In the genomic region with DNA sequence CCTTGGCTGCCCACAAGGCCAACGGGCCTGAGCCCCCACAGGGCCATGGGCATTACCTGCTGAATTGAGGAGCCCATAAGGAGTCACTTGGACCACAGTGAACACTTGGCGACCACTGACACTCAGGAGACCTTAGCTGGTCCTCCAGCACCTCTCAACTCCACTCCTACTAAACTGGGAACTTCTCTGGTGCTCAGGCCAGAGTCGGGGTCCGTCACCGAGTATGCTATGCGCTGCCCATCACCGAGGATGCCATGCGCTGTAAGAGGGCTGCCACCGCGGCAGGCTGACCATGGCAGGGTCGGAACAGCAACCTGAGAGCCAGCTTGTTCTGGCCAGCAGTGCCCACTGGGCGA, we compare ENCODE assay signal across 8 cellular contexts. TPM values are rescaled to one million over a fixed set of nuclear protein-coding genes. Genes with fewer than 3 reads are reported as not detected.
DNase-seq lines count a peak whose midpoint lies in the region; ATAC-seq and TF ChIP-seq lines count a peak whose summit lies in the region.

No MANE protein-coding gene starts in this region.

- DNase-seq in GM06990 (ENCODE audit: extremely low read depth, insufficient read length) = peak; percentile 57
- DNase-seq in SK-N-MC (ENCODE audit: low read depth, low spot score) = no peak
- no peak for DNase-seq in esophagus squamous epithelium (lab: John Stamatoyannopoulos, UW)
- no peak for DNase-seq in psoas muscle
- DNase-seq in GF-D8 (lab: John Stamatoyannopoulos, UW) = no peak
- DNase-seq in GM13976 (ENCODE audit: low spot score) = no peak

- in situ Hi-C loops in GM13976 (cut with MboI; ENCODE audit: low sequenced_read_pairs, unreplicated experiment) = no loop called here

- intact Hi-C loops in esophagus squamous epithelium (cut with DNase I) = no loop called here
- intact Hi-C loops in psoas muscle (cut with DNase I) = no loop called here

- H3K4me3 ChIP-seq in GM06990 (replicated peaks; ENCODE audit: low read depth, low read length) (peak overlapping the region; percentile 82), SK-N-MC (peak overlapping the region; percentile 92), esophagus squamous epithelium (peak overlapping the region; percentile 76 to 100 (median 94)), psoas muscle (peak overlapping the region; percentile 99)

- H3K36me3 ChIP-seq in GM06990 (ENCODE audit: control insufficient read depth, insufficient read depth, low read length) (peaks cover 11% of the 10 kb centered on the region), SK-N-MC (ENCODE audit: insufficient read depth, low read length) (peaks cover 6% of the 10 kb centered on the region; the same call in 1 of the 2 replicates), esophagus squamous epithelium (peaks cover 16 to 29% (median 16%) of the 10 kb centered on the region in 3 donors), psoas muscle (ENCODE audit: insufficient read depth in 1 of 2, low read depth in 1 of 2) (peaks cover 7 to 35% of the 10 kb centered on the region in 2 donors)

- peak in 3 of 4 donors; percentile 1 to 9 (median 2) for ATAC-seq in psoas muscle
- ATAC-seq in GM21825 (IDR thresholded peaks at IDR 0.05; ENCODE audit: unreplicated experiment) = no peak
- ATAC-seq in HG03378 (IDR thresholded peaks at IDR 0.05; ENCODE audit: unreplicated experiment) = no peak

- no peak for TF ChIP-seq CTCF in GM06990 (IDR thresholded peaks at IDR 0.05; ENCODE audit: insufficient read depth, low read length, poor library complexity, severe bottlenecking)
- TF ChIP-seq CTCF in esophagus squamous epithelium (IDR thresholded peaks at IDR 0.05) = no peak
- TF ChIP-seq CTCF in psoas muscle (IDR thresholded peaks at IDR 0.05) = no peak
- no peak for TF ChIP-seq CTCF in GM13976 (IDR thresholded peaks at IDR 0.05; ENCODE audit: borderline replicate concordance, control extremely low read depth, extremely low read depth, insufficient read depth, missing control alignments)

- TF ChIP-seq POLR2A in esophagus squamous epithelium (IDR thresholded peaks at IDR 0.05) = no peak

- peak overlapping the region; percentile 85 for H3K9ac ChIP-seq in SK-N-MC (ENCODE audit: insufficient read length)

- H3K27ac ChIP-seq in SK-N-MC (peak overlapping the region; percentile 84), esophagus squamous epithelium (peak overlapping the region; percentile 98 to 100 (median 100)), psoas muscle (peak overlapping the region; percentile 100)

- H3K4me1 ChIP-seq in esophagus squamous epithelium (peaks cover 60 to 81% (median 60%) of the 10 kb centered on the region in 3 donors), psoas muscle (peaks cover 55% of the 10 kb centered on the region)

- H3K9me3 ChIP-seq in SK-N-MC (ENCODE audit: low read depth, low read length) = no peaks in the 10 kb centered on the region
- no peaks in the 10 kb centered on the region for H3K9me3 ChIP-seq in esophagus squamous epithelium
- no peaks in the 10 kb centered on the region for H3K9me3 ChIP-seq in psoas muscle

- no peaks in the 10 kb centered on the region for H3K27me3 ChIP-seq in GM06990 (replicated peaks; ENCODE audit: control insufficient read depth, insufficient read depth, low read length)
- no peaks in the 10 kb centered on the region for H3K27me3 ChIP-seq in esophagus squamous epithelium
- no peaks in the 10 kb centered on the region for H3K27me3 ChIP-seq in psoas muscle (ENCODE audit: insufficient read depth in 3 of 3, low read length in 2 of 3)

- 18 to 44% methylated on average over 3 to 10 of the region's 12 CpGs for WGBS in esophagus squamous epithelium, 2 donors
- 10 to 31% (median 10%) methylated on average over 12 of the region's 12 CpGs for WGBS in psoas muscle, 3 donors

RNA-seq across cellular contexts. Expression of gene SQSTM1, which starts 0.6 kb away (rescaled TPM):
- total RNA-seq in esophagus squamous epithelium = 100 to 1,000 TPM; 105 to 236 (median 149) TPM
- 1,000 to 10,000 TPM in 1 of 4 donors, 100 to 1,000 TPM in 3; 688 to 1,199 (median 831) TPM for total RNA-seq in psoas muscle
- polyA plus RNA-seq in psoas muscle = 100 to 1,000 TPM; 463 to 917 (median 671) TPM

RNA-seq across cellular contexts. Expression of gene MGAT4B, which starts 13.4 kb away (rescaled TPM):
- total RNA-seq in esophagus squamous epithelium (100 to 1,000 TPM in 1 of 4 donors, 10 to 100 TPM in 3; 68.5 to 119 (median 87.7) TPM), psoas muscle (10 to 100 TPM; 29.3 to 58.4 (median 50.7) TPM)
- 100 to 1,000 TPM in 1 of 3 donors, 10 to 100 TPM in 2; 40.9 to 136 (median 63.4) TPM for polyA plus RNA-seq in psoas muscle

RNA-seq across cellular contexts. Expression of gene LTC4S, which starts 26.3 kb away (rescaled TPM):
- 1 to 10 TPM in 3 of 4 donors, not detected in 1; 4.6 to 6.9 (median 4.7) TPM for total RNA-seq in esophagus squamous epithelium
- total RNA-seq in psoas muscle = 1 to 10 TPM; 1.7 to 6.7 (median 4.5) TPM
- polyA plus RNA-seq in psoas muscle = 1 to 10 TPM; 1.5 to 2.2 (median 2.1) TPM

RNA-seq across cellular contexts. Expression of gene MRNIP, which starts 38.5 kb away (rescaled TPM):
- total RNA-seq in esophagus squamous epithelium = 10 to 100 TPM in 3 of 4 donors, 1 to 10 TPM in 1; 6.9 to 21.9 (median 10.7) TPM
- 1 to 10 TPM; 2.1 to 7.9 (median 5.1) TPM for total RNA-seq in psoas muscle
- 10 to 100 TPM; 20.4 to 30.4 (median 25.0) TPM for polyA plus RNA-seq in psoas muscle

Comparison
In these comparisons a context has a peak if more than half of its experiments do, and no peak if none do; other contexts are left out.
1. ATAC-seq: peak in psoas muscle (3 of 4); none in GM21825 (single experiment) and HG03378 (single experiment).
2. Peak in every context shown above with its lines, with median percentiles within 50 percentile points of each other: H3K4me3 ChIP-seq and H3K27ac ChIP-seq.